In genomic region chr1:22652881-22653316, GRCh38 we compare ENCODE assay signal across 12 cellular contexts. TPM values are rescaled to one million over a fixed set of nuclear protein-coding genes. Genes with fewer than 3 reads are reported as not detected.
DNase-seq lines count a peak whose midpoint lies in the region; ATAC-seq and TF ChIP-seq lines count a peak whose summit lies in the region.
"Had no signal": no experiment of that assay in that cellular context is flagged by ENCODE, and none has a peak within 500 bp of the region (broad histone marks: within the 10 kb centered on the region; RNA-seq: fewer than 3 reads in every experiment).

A gene with protein sequence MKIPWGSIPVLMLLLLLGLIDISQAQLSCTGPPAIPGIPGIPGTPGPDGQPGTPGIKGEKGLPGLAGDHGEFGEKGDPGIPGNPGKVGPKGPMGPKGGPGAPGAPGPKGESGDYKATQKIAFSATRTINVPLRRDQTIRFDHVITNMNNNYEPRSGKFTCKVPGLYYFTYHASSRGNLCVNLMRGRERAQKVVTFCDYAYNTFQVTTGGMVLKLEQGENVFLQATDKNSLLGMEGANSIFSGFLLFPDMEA (plus strand): TSS chr1:22653236. CDS start chr1:22659463, 6,227 bp downstream.

- intact Hi-C loops in heart right ventricle (cut with DNase I), result no loop called here

- peaks cover 72% of the 10 kb centered on the region for H3K27me3 Mint-ChIP-seq in T-helper 17 cell

- peak within 1 kb of the TSS in 1 of 2 donors; percentile 33 for H3K9ac ChIP-seq in mucosa of rectum (ENCODE audit: low read depth in 1 of 2, low read length in 2 of 2)

- H3K27ac ChIP-seq in heart right ventricle (peak within 1 kb of the TSS in 3 of 10 donors; percentile 3 to 77 (median 36)), mucosa of rectum (ENCODE audit: low read depth in 2 of 2, low read length in 2 of 2) (peak within 1 kb of the TSS; percentile 26 to 61), substantia nigra (ENCODE audit: low read depth, low read length, poor library complexity, severe bottlenecking) (peak within 1 kb of the TSS; percentile 40)

- peaks cover 0 to 4% (median 0%) of the 10 kb centered on the region in 9 donors for H3K36me3 ChIP-seq in heart right ventricle
- H3K36me3 ChIP-seq in mucosa of rectum (ENCODE audit: control insufficient read depth in 2 of 2, insufficient read depth in 2 of 2, low read length in 2 of 2), result no peaks in the 10 kb centered on the region

- 68 to 74% methylated on average over 13 of the region's 13 CpGs for WGBS in heart right ventricle, 2 donors

- DNase-seq in T-helper 17 cell (no peak), heart right ventricle (peak; percentile 30 to 53), substantia nigra (lab: John Stamatoyannopoulos, UW) (peak in 30 of 49 donors; percentile 10 to 71 (median 42)), NCI-H345 treated with DMSO at 0.1 percent for 48 hours (lab: John Stamatoyannopoulos, UW; ENCODE audit: unreplicated experiment) (no peak), NCI-H1930 (lab: John Stamatoyannopoulos, UW) (no peak)
- DNase-seq in activated CD8-positive, alpha-beta memory T cell treated with anti-CD3 and anti-CD28 coated beads for 24 hours, result no peak
- DNase-seq: NCI-H524 had no signal

- no peak within 1 kb of the TSS for H3K4me3 Mint-ChIP-seq in T-helper 17 cell
- H3K4me3 Mint-ChIP-seq: activated naive CD4-positive, alpha-beta T cell treated with anti-CD3 and anti-CD28 coated beads, Interleukin-2, amount 50 U/mL, for 24 hours had no signal

- H3K36me3 Mint-ChIP-seq in T-helper 17 cell (ENCODE audit: low read depth), result peaks cover 3% of the 10 kb centered on the region
- H3K36me3 Mint-ChIP-seq: activated naive CD4-positive, alpha-beta T cell treated with anti-CD3 and anti-CD28 coated beads, Interleukin-2, amount 50 U/mL, for 24 hours had no signal

- no peaks in the 10 kb centered on the region for H3K9me3 ChIP-seq in T-helper 17 cell (ENCODE audit: control insufficient read depth, low read length, poor library complexity, severe bottlenecking)
- H3K9me3 ChIP-seq in heart right ventricle, result no peaks in the 10 kb centered on the region
- no peaks in the 10 kb centered on the region for H3K9me3 ChIP-seq in mucosa of rectum (ENCODE audit: control insufficient read depth in 2 of 2, low read length in 2 of 2)

- ATAC-seq in T-helper 17 cell (no peak), heart right ventricle (peak; percentile 45 to 89 (median 74)), GM18868 (IDR thresholded peaks at IDR 0.05; ENCODE audit: unreplicated experiment) (no peak)

- H3K4me1 Mint-ChIP-seq in T-helper 17 cell, result no peaks in the 10 kb centered on the region
- H3K4me1 Mint-ChIP-seq: activated naive CD4-positive, alpha-beta T cell treated with anti-CD3 and anti-CD28 coated beads, Interleukin-2, amount 50 U/mL, for 24 hours had no signal

- H3K4me3 ChIP-seq in heart right ventricle (peak within 1 kb of the TSS in 7 of 10 donors; percentile 5 to 55 (median 34)), mucosa of rectum (ENCODE audit: low read length in 2 of 2) (peak within 1 kb of the TSS; percentile 22 to 37)

- H3K4me1 ChIP-seq in heart right ventricle (no peaks in the 10 kb centered on the region), mucosa of rectum (ENCODE audit: control insufficient read depth in 2 of 2, insufficient read depth in 2 of 2, low read length in 2 of 2) (no peaks in the 10 kb centered on the region)

- H3K27ac Mint-ChIP-seq in T-helper 17 cell, result peak within 1 kb of the TSS; percentile 65
- H3K27ac Mint-ChIP-seq: activated naive CD4-positive, alpha-beta T cell treated with anti-CD3 and anti-CD28 coated beads, Interleukin-2, amount 50 U/mL, for 24 hours had no signal

- H3K27me3 ChIP-seq in heart right ventricle, result peaks cover 0 to 44% (median 31%) of the 10 kb centered on the region in 7 donors
- peaks cover 3 to 7% of the 10 kb centered on the region in 2 donors for H3K27me3 ChIP-seq in mucosa of rectum (ENCODE audit: control insufficient read depth in 2 of 2, insufficient read depth in 2 of 2, low read length in 2 of 2)

- TF ChIP-seq CTCF in heart right ventricle (IDR thresholded peaks at IDR 0.05), result no peak

RNA-seq across cellular contexts. Expression of the gene that starts here (rescaled TPM):
- total RNA-seq in T-helper 17 cell (not detected), heart right ventricle (100 to 1,000 TPM in 2 of 10 donors, 10 to 100 TPM in 8; 10.0 to 367 (median 21.8) TPM)
- polyA plus RNA-seq in heart right ventricle, result 100 to 1,000 TPM in 1 of 2 donors, 10 to 100 TPM in 1; 32.3 to 100 TPM
- total RNA-seq: H1, pulmonary artery endothelial cell had no signal
- polyA plus RNA-seq: H1 had no signal

Comparison
In these comparisons a context has a peak if more than half of its experiments do, and no peak if none do; other contexts are left out.
1. RNA of the gene that starts here (total RNA-seq): 10.0 to 367 TPM in heart right ventricle; not detected in T-helper 17 cell; every median in the first group is over 10 times any median in the second.
2. ATAC-seq: peak in heart right ventricle (8 of 8); none in T-helper 17 cell (single experiment) and GM18868 (single experiment).
3. DNase-seq: peak in heart right ventricle (2 of 2) and substantia nigra (30 of 49); none in T-helper 17 cell (0 of 3), activated CD8-positive, alpha-beta memory T cell treated with anti-CD3 and anti-CD28 coated beads for 24 hours (single experiment), NCI-H345 treated with DMSO at 0.1 percent for 48 hours (single experiment) and NCI-H1930 (0 of 2).